15 cellular contexts compared by ENCODE assay signal in genomic region chr21:46665566-46665965, GRCh38.
"Had no signal": no experiment of that assay in that cellular context is flagged by ENCODE, and none has a peak within 500 bp of the region (broad histone marks: within the 10 kb centered on the region; RNA-seq: fewer than 3 reads in every experiment).

No MANE protein-coding gene starts in this region.

- ATAC-seq: left cardiac atrium; naive thymus-derived CD4-positive, alpha-beta T cell; SK-N-SH treated with all-trans-retinoic acid at 6 μM for 48 hours; upper lobe of right lung had no signal

- H3K27ac ChIP-seq: adrenal gland, upper lobe of right lung had no signal

- H3K4me3 ChIP-seq: adrenal gland, lung, upper lobe of right lung had no signal

- H3K36me3 ChIP-seq: adrenal gland had no signal

- H3K9me3 Mint-ChIP-seq: activated B cell treated with CpG ODN at 0.5 μM for 24 hours; brain; naive thymus-derived CD4-positive, alpha-beta T cell; T-helper 1 cell treated with Interleukin-12 subunit alpha and Interleukin-12 subunit beta and Interleukin-4 antibody, amounts not matched to agents 30 μg/mL and 1 μg/mL, for 36 hours had no signal

- H3K4me3 Mint-ChIP-seq: activated B cell treated with CpG ODN at 0.5 μM for 24 hours; T-helper 1 cell treated with Interleukin-12 subunit alpha and Interleukin-12 subunit beta and Interleukin-4 antibody, amounts not matched to agents 30 μg/mL and 1 μg/mL, for 36 hours had no signal

- H3K27me3 ChIP-seq: adrenal gland had no signal

- H3K9me3 ChIP-seq: adrenal gland, upper lobe of right lung had no signal

- DNase-seq: activated B cell treated with CpG ODN at 0.5 μM for 24 hours; activated CD4-positive, alpha-beta T cell treated with anti-CD3 and anti-CD28 coated beads, Interleukin-2, amount 50 U/mL, for 1 hour; activated naive CD4-positive, alpha-beta T cell treated with Interleukin-2 at 50 U/mL for 16 hours; adrenal gland; dermis blood vessel endothelial cell; hypothalamus; left cardiac atrium; naive thymus-derived CD4-positive, alpha-beta T cell; stimulated activated CD4-positive, alpha-beta T cell treated with anti-CD3 and anti-CD28 coated beads, Interleukin-12 subunit alpha, Interleukin-12 subunit beta, amount 100 ng/mL, for 4 hours; stimulated activated naive CD4-positive, alpha-beta T cell treated with Interleukin-2 at 50 U/mL for 16 hours; upper lobe of right lung had no signal

- H3K27ac Mint-ChIP-seq: activated B cell treated with CpG ODN at 0.5 μM for 24 hours; T-helper 1 cell treated with Interleukin-12 subunit alpha and Interleukin-12 subunit beta and Interleukin-4 antibody, amounts not matched to agents 30 μg/mL and 1 μg/mL, for 36 hours had no signal
